ENCODE assay signal across 8 cellular contexts in genomic region chr17:4709794-4710692, GRCh38. TPM values are rescaled to one million over a fixed set of nuclear protein-coding genes. Genes with fewer than 3 reads are reported as not detected.
A peak's percentile ranks its signal among the peaks of the same experiment; 100 is the strongest.
DNase-seq lines count a peak whose midpoint lies in the region; TF ChIP-seq lines count a peak whose summit lies in the region.

TSS of gene ARRB2 (plus strand) at chr17:4710632. CDS start at chr17:4710722, 90 bp downstream.

- H3K4me3 ChIP-seq in GM08714 (ENCODE audit: low read length) = peak within 1 kb of the TSS; percentile 82
- H3K4me3 ChIP-seq in NB4 (ENCODE audit: low read depth, low read length) = peak within 1 kb of the TSS; percentile 78
- H3K4me3 ChIP-seq in SK-N-MC = peak within 1 kb of the TSS; percentile 91

- peak within 1 kb of the TSS; percentile 81 for H3K4me3 Mint-ChIP-seq in HFFc6

- H3K27ac Mint-ChIP-seq in HFFc6 = peak within 1 kb of the TSS; percentile 60

- H3K9ac ChIP-seq in SK-N-MC (ENCODE audit: insufficient read length) = peak within 1 kb of the TSS; percentile 84

- TF ChIP-seq POLR2A in NB4 (IDR thresholded peaks at IDR 0.05; ENCODE audit: extremely low read depth, insufficient read length) = no peak

- H3K9me3 Mint-ChIP-seq in HFFc6 = no peaks in the 10 kb centered on the region

- peak; percentile 95 for DNase-seq in HFFc6
- peak; percentile 97 for DNase-seq in NB4 (ENCODE audit: low read depth)
- DNase-seq in SK-N-MC (ENCODE audit: low read depth, low spot score) = peak; percentile 74
- DNase-seq in activated naive CD4-positive, alpha-beta T cell treated with anti-CD3 and anti-CD28 coated beads, Interleukin-2, amount 50 U/mL, for 16 hours = peak; percentile 99
- DNase-seq in globus pallidus (ENCODE audit: low spot score) = peak; percentile 98
- DNase-seq in occipital lobe (lab: John Stamatoyannopoulos, UW) = peak; percentile 99

- H3K9me3 ChIP-seq in SK-N-MC (ENCODE audit: low read depth, low read length) = no peaks in the 10 kb centered on the region

- H3K36me3 ChIP-seq in SK-N-MC (ENCODE audit: insufficient read depth, low read length) = no peaks in the 10 kb centered on the region

- H3K4me1 Mint-ChIP-seq in HFFc6 (ENCODE audit: low read depth) = peaks cover 28% of the 10 kb centered on the region

- peak within 1 kb of the TSS; percentile 57; the same call in 1 of the 2 replicates for H3K27ac ChIP-seq in SK-N-MC
- H3K27ac ChIP-seq in temporal lobe (ENCODE audit: low read depth, low read length) = peak within 1 kb of the TSS; percentile 44

- TF ChIP-seq CTCF in HFFc6 (IDR thresholded peaks at IDR 0.05) (peak; percentile 77), NB4 (IDR thresholded peaks at IDR 0.05; ENCODE audit: low read depth, low read length) (peak; percentile 24)

- peaks cover 2% of the 10 kb centered on the region; the same call in 1 of the 2 replicates for H3K27me3 Mint-ChIP-seq in HFFc6 (ENCODE audit: insufficient read depth)

- no peaks in the 10 kb centered on the region for H3K36me3 Mint-ChIP-seq in HFFc6 (ENCODE audit: low read depth)

RNA-seq across cellular contexts. Expression of gene ARRB2, which starts in this region (rescaled TPM):
- total RNA-seq in HFFc6 (2021; fragmentation: NEBNext Ultra II Directional; extraction: Animal tissue kit (Norgen Biotek cat#: 25700)) = 10 to 100 TPM in 2 of 6 experiments, 1 to 10 TPM in 4; 8.0 to 10.7 (median 9.1) TPM
- 10.5 TPM for total RNA-seq in occipital lobe
- total RNA-seq in temporal lobe = 13.3 TPM

Comparison
In these comparisons a context has a peak if more than half of its experiments do, and no peak if none do; other contexts are left out.
1. Peak in every context shown above with its lines: DNase-seq, H3K4me3 ChIP-seq and H3K27ac ChIP-seq.